In the genomic region with DNA sequence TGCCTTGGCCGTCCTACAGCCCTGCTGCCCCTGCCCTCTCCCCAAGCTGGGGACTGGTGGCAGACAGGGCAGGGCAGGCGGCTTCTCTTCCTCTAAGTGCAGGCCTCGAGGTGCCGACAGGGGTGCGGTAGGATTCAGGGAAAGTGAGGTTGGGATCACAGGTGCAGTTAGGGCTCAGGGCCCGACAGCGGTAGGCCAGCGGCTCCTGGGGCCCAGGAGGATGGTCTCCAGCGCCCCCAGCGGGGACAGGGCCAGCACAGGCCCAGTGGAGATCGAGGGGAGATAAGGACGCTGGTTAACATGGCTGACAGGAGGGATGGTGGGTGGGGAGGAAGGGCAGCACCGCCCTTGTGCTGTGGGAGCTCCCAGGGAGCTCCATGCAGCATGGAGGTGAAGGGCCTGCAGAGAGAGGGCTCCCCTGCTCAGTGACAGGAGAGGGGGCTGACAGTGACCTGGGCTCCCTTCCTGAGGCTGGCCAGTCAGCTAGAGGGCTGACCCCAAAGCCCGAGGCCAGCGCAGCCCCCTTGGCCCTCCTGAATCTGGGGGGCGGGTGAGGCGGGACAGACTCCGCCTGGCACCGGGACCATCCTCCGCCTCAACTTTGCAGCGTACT, we compare ENCODE assay signal across 8 cellular contexts. TPM values are rescaled to one million over a fixed set of nuclear protein-coding genes. Genes with fewer than 3 reads are reported as not detected.
DNase-seq lines count a peak whose midpoint lies in the region; ATAC-seq and TF ChIP-seq lines count a peak whose summit lies in the region.

No MANE protein-coding gene starts in this region.

- H3K4me2 ChIP-seq in smooth muscle cell, result no peak overlapping the region

- H3K27me3 Mint-ChIP-seq in IgD-negative memory B cell, result no peaks in the 10 kb centered on the region

- ATAC-seq in Right ventricle myocardium superior (ENCODE audit: poor library complexity) (no peak), HG02885 (IDR thresholded peaks at IDR 0.05; ENCODE audit: poor library complexity, unreplicated experiment) (no peak), HG02840 (IDR thresholded peaks at IDR 0.05; ENCODE audit: low FRiP score, unreplicated experiment) (no peak)

- 0 out of 2 replicates have a peak overlapping the region, but pooled peaks have one; percentile 19 for H3K27ac ChIP-seq in WERI-Rb-1
- no peak overlapping the region for H3K27ac ChIP-seq in smooth muscle cell (ENCODE audit: low read depth)

- no peaks in the 10 kb centered on the region for H3F3A ChIP-seq in smooth muscle cell (ENCODE audit: low read depth)

- H3K4me3 ChIP-seq in WERI-Rb-1 (ENCODE audit: low read depth, low read length), result no peak overlapping the region
- no peak overlapping the region for H3K4me3 ChIP-seq in smooth muscle cell

- H3K36me3 ChIP-seq in WERI-Rb-1 (no peaks in the 10 kb centered on the region), smooth muscle cell (ENCODE audit: low read depth) (no peaks in the 10 kb centered on the region)

- peak overlapping the region; percentile 86 to 96 (median 95) for H3K4me3 Mint-ChIP-seq in IgD-negative memory B cell

- no peaks in the 10 kb centered on the region for H4K20me1 ChIP-seq in smooth muscle cell (ENCODE audit: low read depth)

- intact Hi-C loops in Right ventricle myocardium superior (cut with DNase I), result loop anchor here (5.0 kb wide), 1 partner anchor 39 kb away; no protein-coding TSS in a partner anchor

- TF ChIP-seq CTCF in WERI-Rb-1 (IDR thresholded peaks at IDR 0.05; ENCODE audit: low read depth, low read length) (peak; percentile 87), smooth muscle cell (IDR thresholded peaks at IDR 0.05; ENCODE audit: borderline replicate concordance, insufficient read depth, poor library complexity, severe bottlenecking) (peak; percentile 21)

- no peaks in the 10 kb centered on the region for H3K79me2 ChIP-seq in smooth muscle cell (ENCODE audit: low read depth)

- H3K9me3 Mint-ChIP-seq in IgD-negative memory B cell, result no peaks in the 10 kb centered on the region

- H3K9me3 ChIP-seq in WERI-Rb-1 (ENCODE audit: severe bottlenecking), result no peaks in the 10 kb centered on the region
- H3K9me3 ChIP-seq in smooth muscle cell (replicated peaks; ENCODE audit: low read depth), result no peaks in the 10 kb centered on the region

- peaks cover 13% of the 10 kb centered on the region for H3K4me1 ChIP-seq in smooth muscle cell (ENCODE audit: low read depth)

- DNase-seq in COLO668 (lab: John Stamatoyannopoulos, UW; ENCODE audit: unreplicated experiment) (peak; percentile 74), WERI-Rb-1 (peak; percentile 85), Right ventricle myocardium superior (peak; percentile 68), smooth muscle cell (lab: John Stamatoyannopoulos, UW; ENCODE audit: unreplicated experiment) (no peak)
- no peak for DNase-seq in effector CD4-positive, alpha-beta T cell

- H3K9ac ChIP-seq in smooth muscle cell (ENCODE audit: low read depth), result no peak overlapping the region

- peak overlapping the region; percentile 96 to 100 (median 98) for H3K27ac Mint-ChIP-seq in IgD-negative memory B cell

- H3K27me3 ChIP-seq in WERI-Rb-1 (ENCODE audit: insufficient read depth, low read depth, severe bottlenecking) (no peaks in the 10 kb centered on the region), smooth muscle cell (ENCODE audit: low read depth) (peaks cover 11% of the 10 kb centered on the region)

- peaks cover 2% of the 10 kb centered on the region for H3K36me3 Mint-ChIP-seq in IgD-negative memory B cell

- H3K4me1 Mint-ChIP-seq in IgD-negative memory B cell, result peaks cover 18 to 30% (median 23%) of the 10 kb centered on the region in 3 donors

- 44% methylated on average over 13 of the region's 21 CpGs for WGBS in smooth muscle cell (ENCODE audit: low lambda C conversion rate)

- no peak overlapping the region for H2AFZ ChIP-seq in smooth muscle cell (ENCODE audit: low read depth)

RNA-seq across cellular contexts. Expression of gene CRIP1, which starts 0.9 kb away (rescaled TPM):
- 1,925 TPM for polyA plus RNA-seq in IgD-negative memory B cell
- 71.8 TPM for total RNA-seq in Right ventricle myocardium superior
- total RNA-seq in smooth muscle cell, result 0.27 and 4.9 TPM in 2 replicates
- polyA plus RNA-seq in smooth muscle cell, result 31.8 and 40.6 TPM in 2 replicates

RNA-seq across cellular contexts. Expression of gene TEDC1, which starts 5.2 kb away (rescaled TPM):
- 11.8 TPM for polyA plus RNA-seq in IgD-negative memory B cell
- 6.2 TPM for total RNA-seq in Right ventricle myocardium superior
- 3.8 and 3.9 TPM in 2 replicates for total RNA-seq in smooth muscle cell
- polyA plus RNA-seq in smooth muscle cell, result 4.7 and 8.2 TPM in 2 replicates

RNA-seq across cellular contexts. Expression of gene CRIP2, which starts 11.2 kb away (rescaled TPM):
- 70.8 TPM for polyA plus RNA-seq in IgD-negative memory B cell
- total RNA-seq in Right ventricle myocardium superior, result 1,011 TPM
- 7.6 and 14.1 TPM in 2 replicates for total RNA-seq in smooth muscle cell
- polyA plus RNA-seq in smooth muscle cell, result 38.1 and 45.7 TPM in 2 replicates

RNA-seq across cellular contexts. Expression of gene TMEM121, which starts 40.6 kb away (rescaled TPM):
- polyA plus RNA-seq in IgD-negative memory B cell (5.5 TPM), smooth muscle cell (7.2 and 12.1 TPM in 2 replicates)
- total RNA-seq in Right ventricle myocardium superior (3.1 TPM), smooth muscle cell (2.6 and 7.0 TPM in 2 replicates)

Comparison
In these comparisons a context has a peak if more than half of its experiments do, and no peak if none do; other contexts are left out.
1. DNase-seq: peak in COLO668 (single experiment), WERI-Rb-1 (single experiment) and Right ventricle myocardium superior (single experiment); none in smooth muscle cell (single experiment) and effector CD4-positive, alpha-beta T cell (single experiment).
2. RNA of gene CRIP1, which starts 0.9 kb away (total RNA-seq): 71.8 TPM in Right ventricle myocardium superior (single experiment); 0.27 to 4.9 TPM in smooth muscle cell; every median in the first group is over 10 times any median in the second.
3. RNA of gene CRIP2, which starts 11.2 kb away (total RNA-seq): 1,011 TPM in Right ventricle myocardium superior (single experiment); 7.6 to 14.1 TPM in smooth muscle cell; every median in the first group is over 10 times any median in the second.